Comparison of ENCODE assay signal across 19 cellular contexts in genomic region chr19:858284-858683, GRCh38. TPM values are rescaled to one million over a fixed set of nuclear protein-coding genes. Genes with fewer than 3 reads are reported as not detected.
DNase-seq lines count a peak whose midpoint lies in the region; ATAC-seq and TF ChIP-seq lines count a peak whose summit lies in the region.
"Had no signal": no experiment of that assay in that cellular context is flagged by ENCODE, and none has a peak within 500 bp of the region (broad histone marks: within the 10 kb centered on the region; RNA-seq: fewer than 3 reads in every experiment).

No MANE protein-coding gene starts in this region.

- peaks cover 5% of the 10 kb centered on the region for H3K27me3 Mint-ChIP-seq in dendritic cell treated with granulocyte-macrophage colony-stimulating factor and Interleukin-4, amounts not matched to agents 40 ng/mL and 50 ng/mL, for 4 days
- no peaks in the 10 kb centered on the region for H3K27me3 Mint-ChIP-seq in osteocyte (ENCODE audit: unreplicated experiment)

- WGBS in right cardiac atrium, result 79% methylated on average over 9 of the region's 9 CpGs

- H3K27me3 ChIP-seq in right cardiac atrium (ENCODE audit: control insufficient read depth, insufficient read depth), result no peaks in the 10 kb centered on the region

- H3K36me3 Mint-ChIP-seq in dendritic cell treated with granulocyte-macrophage colony-stimulating factor and Interleukin-4, amounts not matched to agents 40 ng/mL and 50 ng/mL, for 4 days (ENCODE audit: low read depth), result peaks cover 16% of the 10 kb centered on the region
- H3K36me3 Mint-ChIP-seq in osteocyte (ENCODE audit: unreplicated experiment), result no peaks in the 10 kb centered on the region
- H3K36me3 Mint-ChIP-seq in activated naive CD4-positive, alpha-beta T cell treated with anti-CD3 and anti-CD28 coated beads, Interleukin-2, amount 50 U/mL, for 72 hours, result no peaks in the 10 kb centered on the region
- H3K36me3 Mint-ChIP-seq: CD8-positive, alpha-beta T cell; IgD-negative memory B cell had no signal

- no peak for ATAC-seq in right cardiac atrium
- no peak for ATAC-seq in activated naive CD4-positive, alpha-beta T cell treated with anti-CD3 and anti-CD28 coated beads, Interleukin-2, amount 50 U/mL, for 72 hours
- ATAC-seq in GM18867 (IDR thresholded peaks at IDR 0.05; ENCODE audit: unreplicated experiment), result no peak
- ATAC-seq: CD8-positive, alpha-beta T cell had no signal

- DNase-seq in right cardiac atrium, result peak in 1 of 3 donors; percentile 26
- no peak for DNase-seq in cardiac septum (ENCODE audit: low spot score)
- no peak for DNase-seq in osteocyte (ENCODE audit: extremely low spot score, unreplicated experiment)
- DNase-seq in SIG-M5 (lab: John Stamatoyannopoulos, UW), result no peak
- DNase-seq in activated naive CD4-positive, alpha-beta T cell treated with anti-CD3 and anti-CD28 coated beads, Interleukin-2, amount 50 U/mL, for 72 hours (ENCODE audit: low spot score in 2 of 2), result no peak
- DNase-seq: 8988T; Calu3; CD8-positive, alpha-beta T cell; DMS79 treated with DMSO at 0.1 percent for 48 hours; GF-D8; H9 had no signal

- TF ChIP-seq CTCF in osteocyte (IDR thresholded peaks at IDR 0.05), result no peak

- H3K4me3 ChIP-seq in right cardiac atrium (ENCODE audit: low read length), result no peak overlapping the region
- H3K4me3 ChIP-seq: BLaER1 had no signal

- peaks cover 48% of the 10 kb centered on the region for H3K4me1 Mint-ChIP-seq in dendritic cell treated with granulocyte-macrophage colony-stimulating factor and Interleukin-4, amounts not matched to agents 40 ng/mL and 50 ng/mL, for 4 days (ENCODE audit: low read depth)
- H3K4me1 Mint-ChIP-seq in osteocyte (ENCODE audit: unreplicated experiment), result peaks cover 22% of the 10 kb centered on the region

- peak overlapping the region; percentile 89 for H3K27ac Mint-ChIP-seq in dendritic cell treated with granulocyte-macrophage colony-stimulating factor and Interleukin-4, amounts not matched to agents 40 ng/mL and 50 ng/mL, for 4 days
- H3K27ac Mint-ChIP-seq in osteocyte (ENCODE audit: unreplicated experiment), result peak overlapping the region; percentile 65
- H3K27ac Mint-ChIP-seq in activated naive CD4-positive, alpha-beta T cell treated with anti-CD3 and anti-CD28 coated beads, Interleukin-2, amount 50 U/mL, for 72 hours, result no peak overlapping the region
- H3K27ac Mint-ChIP-seq: CD8-positive, alpha-beta T cell; H9 had no signal

- H3K9me3 Mint-ChIP-seq in dendritic cell treated with granulocyte-macrophage colony-stimulating factor and Interleukin-4, amounts not matched to agents 40 ng/mL and 50 ng/mL, for 4 days, result no peaks in the 10 kb centered on the region
- H3K9me3 Mint-ChIP-seq in osteocyte (ENCODE audit: unreplicated experiment), result no peaks in the 10 kb centered on the region
- no peaks in the 10 kb centered on the region for H3K9me3 Mint-ChIP-seq in activated naive CD4-positive, alpha-beta T cell treated with anti-CD3 and anti-CD28 coated beads, Interleukin-2, amount 50 U/mL, for 72 hours
- H3K9me3 Mint-ChIP-seq: CD8-positive, alpha-beta T cell had no signal

- intact Hi-C loops in right cardiac atrium (cut with DNase I), result loop anchor here in 3 of 4 donors (5.0 to 10.0 kb wide), 5 partner anchors 53 to 91 kb away; partner anchors contain the start of gene KISS1R (in 1 of the 3)
- intact Hi-C loops in cardiac septum (cut with DNase I), result loop anchor here (5.0 kb wide), 2 partner anchors 64 to 124 kb away; partner anchors contain the start of gene WDR18
- intact Hi-C loops in dendritic cell treated with granulocyte-macrophage colony-stimulating factor and Interleukin-4, amounts not matched to agents 40 ng/mL and 50 ng/mL, for 4 days (cut with micrococcal nuclease), result no loop called here

- H3K27ac ChIP-seq in right cardiac atrium (ENCODE audit: low read length), result peak overlapping the region; percentile 62
- H3K27ac ChIP-seq: BLaER1 had no signal

- no peaks in the 10 kb centered on the region for H3K4me1 ChIP-seq in right cardiac atrium (ENCODE audit: control insufficient read depth, insufficient read depth, low read length)

- H3K4me3 Mint-ChIP-seq in dendritic cell treated with granulocyte-macrophage colony-stimulating factor and Interleukin-4, amounts not matched to agents 40 ng/mL and 50 ng/mL, for 4 days, result no peak overlapping the region
- no peak overlapping the region for H3K4me3 Mint-ChIP-seq in osteocyte (ENCODE audit: unreplicated experiment)
- H3K4me3 Mint-ChIP-seq: CD8-positive, alpha-beta T cell; H9 had no signal

- no peaks in the 10 kb centered on the region for H3K9me3 ChIP-seq in right cardiac atrium (ENCODE audit: control insufficient read depth, low read length)

RNA-seq across cellular contexts. Expression of gene CFD, which starts 1.2 kb away (rescaled TPM):
- 100 to 1,000 TPM; 221 to 590 (median 310) TPM for total RNA-seq in right cardiac atrium
- 869 TPM for polyA plus RNA-seq in right cardiac atrium
- 31.0 TPM for total RNA-seq in cardiac septum
- total RNA-seq in osteocyte, result 162 and 179 TPM in 2 replicates
- 1 to 10 TPM in 1 of 2 donors, not detected in 1; 4.9 TPM for total RNA-seq in activated naive CD4-positive, alpha-beta T cell treated with anti-CD3 and anti-CD28 coated beads, Interleukin-2, amount 50 U/mL, for 72 hours
- total RNA-seq: HT1080 had no signal

RNA-seq across cellular contexts. Expression of gene ELANE, which starts 6.2 kb away (rescaled TPM):
- total RNA-seq in right cardiac atrium, result 1 to 10 TPM in 3 of 4 donors, under 1 TPM in 1; 0.85 to 2.6 (median 1.9) TPM
- polyA plus RNA-seq in right cardiac atrium, result 3.4 TPM
- 0.54 TPM for total RNA-seq in cardiac septum
- total RNA-seq in osteocyte, result 1.1 and 1.2 TPM in 2 replicates
- total RNA-seq in activated naive CD4-positive, alpha-beta T cell treated with anti-CD3 and anti-CD28 coated beads, Interleukin-2, amount 50 U/mL, for 72 hours, result not detected
- total RNA-seq: A673; Calu3; CD8-positive, alpha-beta T cell; H1; H9; HT1080 had no signal
- polyA plus RNA-seq: AG04450, H1, IgD-negative memory B cell had no signal

RNA-seq across cellular contexts. Expression of gene PRTN3, which starts 17.5 kb away (rescaled TPM):
- total RNA-seq in right cardiac atrium (not detected), cardiac septum (0.62 TPM), osteocyte (not detected in 2 replicates)
- polyA plus RNA-seq in right cardiac atrium, result not detected
- not detected for total RNA-seq in activated naive CD4-positive, alpha-beta T cell treated with anti-CD3 and anti-CD28 coated beads, Interleukin-2, amount 50 U/mL, for 72 hours
- total RNA-seq: A673; Calu3; CD8-positive, alpha-beta T cell; HT1080 had no signal
- polyA plus RNA-seq: AG04450, IgD-negative memory B cell had no signal

RNA-seq across cellular contexts. Expression of gene AZU1, which starts 30.6 kb away (rescaled TPM):
- total RNA-seq in right cardiac atrium, result not detected
- polyA plus RNA-seq in right cardiac atrium, result 0.11 TPM
- 1.1 TPM for total RNA-seq in cardiac septum
- 0.91 and 1.0 TPM in 2 replicates for total RNA-seq in osteocyte
- not detected for total RNA-seq in activated naive CD4-positive, alpha-beta T cell treated with anti-CD3 and anti-CD28 coated beads, Interleukin-2, amount 50 U/mL, for 72 hours
- total RNA-seq: A673, Calu3, HT1080 had no signal
- polyA plus RNA-seq: IgD-negative memory B cell had no signal

RNA-seq across cellular contexts. Expression of gene MED16, which starts 34.7 kb away (rescaled TPM):
- 10 to 100 TPM; 23.9 to 28.4 (median 25.4) TPM for total RNA-seq in right cardiac atrium
- polyA plus RNA-seq in right cardiac atrium, result 21.3 TPM
- total RNA-seq in cardiac septum, result 27.0 TPM
- 69.3 and 72.3 TPM in 2 replicates for total RNA-seq in osteocyte
- total RNA-seq in activated naive CD4-positive, alpha-beta T cell treated with anti-CD3 and anti-CD28 coated beads, Interleukin-2, amount 50 U/mL, for 72 hours, result 10 to 100 TPM; 42.0 to 61.8 TPM

Comparison
In these comparisons a context has a peak if more than half of its experiments do, and no peak if none do; other contexts are left out.
1. H3K27ac Mint-ChIP-seq: peak in dendritic cell treated with granulocyte-macrophage colony-stimulating factor and Interleukin-4, amounts not matched to agents 40 ng/mL and 50 ng/mL, for 4 days (single experiment) and osteocyte (single experiment); none in activated naive CD4-positive, alpha-beta T cell treated with anti-CD3 and anti-CD28 coated beads, Interleukin-2, amount 50 U/mL, for 72 hours (0 of 2).